In genomic region chrX:130085551-130085986, GRCh38 we compare ENCODE assay signal across 2 cellular contexts.
A peak's percentile ranks its signal among the peaks of the same experiment; 100 is the strongest.
TF ChIP-seq lines count a peak whose summit lies in the region.

No MANE protein-coding gene starts in this region.

TF ChIP-seq in IMR-90, 13 proteins besides CTCF, POLR2A, EP300 and RAD21:
- TF ChIP-seq MAFK (IDR thresholded peaks at IDR 0.05; ENCODE audit: low read depth, low read length): no peak
- no peak for TF ChIP-seq FOS (IDR thresholded peaks at IDR 0.05; ENCODE audit: low read depth, low read length)
- TF ChIP-seq ELK1 (IDR thresholded peaks at IDR 0.05; ENCODE audit: borderline replicate concordance, low read depth, low read length): no peak
- no peak for TF ChIP-seq RCOR1 (IDR thresholded peaks at IDR 0.05; ENCODE audit: insufficient replicate concordance, low read length)
- no peak for TF ChIP-seq CEBPB (IDR thresholded peaks at IDR 0.05; ENCODE audit: low read depth, low read length)
- no peak for TF ChIP-seq USF2 (IDR thresholded peaks at IDR 0.05; ENCODE audit: low read depth, low read length)
- TF ChIP-seq SMC3 (IDR thresholded peaks at IDR 0.05; ENCODE audit: low read depth, low read length): no peak

TF ChIP-seq in GM12878, 131 proteins besides CTCF, POLR2A, EP300 and RAD21:
- TF ChIP-seq, protein P1, sequence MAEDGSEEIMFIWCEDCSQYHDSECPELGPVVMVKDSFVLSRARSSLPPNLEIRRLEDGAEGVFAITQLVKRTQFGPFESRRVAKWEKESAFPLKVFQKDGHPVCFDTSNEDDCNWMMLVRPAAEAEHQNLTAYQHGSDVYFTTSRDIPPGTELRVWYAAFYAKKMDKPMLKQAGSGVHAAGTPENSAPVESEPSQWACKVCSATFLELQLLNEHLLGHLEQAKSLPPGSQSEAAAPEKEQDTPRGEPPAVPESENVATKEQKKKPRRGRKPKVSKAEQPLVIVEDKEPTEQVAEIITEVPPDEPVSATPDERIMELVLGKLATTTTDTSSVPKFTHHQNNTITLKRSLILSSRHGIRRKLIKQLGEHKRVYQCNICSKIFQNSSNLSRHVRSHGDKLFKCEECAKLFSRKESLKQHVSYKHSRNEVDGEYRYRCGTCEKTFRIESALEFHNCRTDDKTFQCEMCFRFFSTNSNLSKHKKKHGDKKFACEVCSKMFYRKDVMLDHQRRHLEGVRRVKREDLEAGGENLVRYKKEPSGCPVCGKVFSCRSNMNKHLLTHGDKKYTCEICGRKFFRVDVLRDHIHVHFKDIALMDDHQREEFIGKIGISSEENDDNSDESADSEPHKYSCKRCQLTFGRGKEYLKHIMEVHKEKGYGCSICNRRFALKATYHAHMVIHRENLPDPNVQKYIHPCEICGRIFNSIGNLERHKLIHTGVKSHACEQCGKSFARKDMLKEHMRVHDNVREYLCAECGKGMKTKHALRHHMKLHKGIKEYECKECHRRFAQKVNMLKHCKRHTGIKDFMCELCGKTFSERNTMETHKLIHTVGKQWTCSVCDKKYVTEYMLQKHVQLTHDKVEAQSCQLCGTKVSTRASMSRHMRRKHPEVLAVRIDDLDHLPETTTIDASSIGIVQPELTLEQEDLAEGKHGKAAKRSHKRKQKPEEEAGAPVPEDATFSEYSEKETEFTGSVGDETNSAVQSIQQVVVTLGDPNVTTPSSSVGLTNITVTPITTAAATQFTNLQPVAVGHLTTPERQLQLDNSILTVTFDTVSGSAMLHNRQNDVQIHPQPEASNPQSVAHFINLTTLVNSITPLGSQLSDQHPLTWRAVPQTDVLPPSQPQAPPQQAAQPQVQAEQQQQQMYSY (CRISPR knock-in tag; IDR thresholded peaks at IDR 0.05): 0 out of 2 replicates have a peak, but pooled peaks have one; percentile 16
- TF ChIP-seq SREBF1 (IDR thresholded peaks at IDR 0.05; ENCODE audit: low read length) (no peak), CBX5 (IDR thresholded peaks at IDR 0.05; ENCODE audit: low read depth) (no peak), YY1 (IDR thresholded peaks at IDR 0.05; ENCODE audit: low read depth, low read length) (peak; percentile 57), IKZF1 (conservative IDR thresholded peaks at IDR 0.05) (peak; percentile 46), BCL11A (IDR thresholded peaks at IDR 0.05; ENCODE audit: low read depth, low read length) (no peak), TCF12 (IDR thresholded peaks at IDR 0.05; ENCODE audit: low read depth, low read length) (0 out of 2 replicates have a peak, but pooled peaks have one; percentile 36), IKZF2 (IDR thresholded peaks at IDR 0.05) (peak; percentile 59 to 67), RAD51 (IDR thresholded peaks at IDR 0.05) (peak; percentile 60; the same call in 1 of the 2 replicates), ZNF592 (IDR thresholded peaks at IDR 0.05) (peak; percentile 79), EZH2 (IDR thresholded peaks at IDR 0.05; ENCODE audit: borderline replicate concordance, control insufficient read depth, low read depth, low read length) (no peak), EED (IDR thresholded peaks at IDR 0.05; ENCODE audit: low read depth) (peak; percentile 40; the same call in 1 of the 2 replicates), CBFB (IDR thresholded peaks at IDR 0.05; ENCODE audit: low read depth) (peak; percentile 71; the same call in 1 of the 2 replicates)
- TF ChIP-seq, protein P2, sequence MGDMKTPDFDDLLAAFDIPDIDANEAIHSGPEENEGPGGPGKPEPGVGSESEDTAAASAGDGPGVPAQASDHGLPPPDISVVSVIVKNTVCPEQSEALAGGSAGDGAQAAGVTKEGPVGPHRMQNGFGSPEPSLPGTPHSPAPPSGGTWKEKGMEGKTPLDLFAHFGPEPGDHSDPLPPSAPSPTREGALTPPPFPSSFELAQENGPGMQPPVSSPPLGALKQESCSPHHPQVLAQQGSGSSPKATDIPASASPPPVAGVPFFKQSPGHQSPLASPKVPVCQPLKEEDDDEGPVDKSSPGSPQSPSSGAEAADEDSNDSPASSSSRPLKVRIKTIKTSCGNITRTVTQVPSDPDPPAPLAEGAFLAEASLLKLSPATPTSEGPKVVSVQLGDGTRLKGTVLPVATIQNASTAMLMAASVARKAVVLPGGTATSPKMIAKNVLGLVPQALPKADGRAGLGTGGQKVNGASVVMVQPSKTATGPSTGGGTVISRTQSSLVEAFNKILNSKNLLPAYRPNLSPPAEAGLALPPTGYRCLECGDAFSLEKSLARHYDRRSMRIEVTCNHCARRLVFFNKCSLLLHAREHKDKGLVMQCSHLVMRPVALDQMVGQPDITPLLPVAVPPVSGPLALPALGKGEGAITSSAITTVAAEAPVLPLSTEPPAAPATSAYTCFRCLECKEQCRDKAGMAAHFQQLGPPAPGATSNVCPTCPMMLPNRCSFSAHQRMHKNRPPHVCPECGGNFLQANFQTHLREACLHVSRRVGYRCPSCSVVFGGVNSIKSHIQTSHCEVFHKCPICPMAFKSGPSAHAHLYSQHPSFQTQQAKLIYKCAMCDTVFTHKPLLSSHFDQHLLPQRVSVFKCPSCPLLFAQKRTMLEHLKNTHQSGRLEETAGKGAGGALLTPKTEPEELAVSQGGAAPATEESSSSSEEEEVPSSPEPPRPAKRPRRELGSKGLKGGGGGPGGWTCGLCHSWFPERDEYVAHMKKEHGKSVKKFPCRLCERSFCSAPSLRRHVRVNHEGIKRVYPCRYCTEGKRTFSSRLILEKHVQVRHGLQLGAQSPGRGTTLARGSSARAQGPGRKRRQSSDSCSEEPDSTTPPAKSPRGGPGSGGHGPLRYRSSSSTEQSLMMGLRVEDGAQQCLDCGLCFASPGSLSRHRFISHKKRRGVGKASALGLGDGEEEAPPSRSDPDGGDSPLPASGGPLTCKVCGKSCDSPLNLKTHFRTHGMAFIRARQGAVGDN (IDR thresholded peaks at IDR 0.05): peak; percentile 71
- TF ChIP-seq, protein P3, sequence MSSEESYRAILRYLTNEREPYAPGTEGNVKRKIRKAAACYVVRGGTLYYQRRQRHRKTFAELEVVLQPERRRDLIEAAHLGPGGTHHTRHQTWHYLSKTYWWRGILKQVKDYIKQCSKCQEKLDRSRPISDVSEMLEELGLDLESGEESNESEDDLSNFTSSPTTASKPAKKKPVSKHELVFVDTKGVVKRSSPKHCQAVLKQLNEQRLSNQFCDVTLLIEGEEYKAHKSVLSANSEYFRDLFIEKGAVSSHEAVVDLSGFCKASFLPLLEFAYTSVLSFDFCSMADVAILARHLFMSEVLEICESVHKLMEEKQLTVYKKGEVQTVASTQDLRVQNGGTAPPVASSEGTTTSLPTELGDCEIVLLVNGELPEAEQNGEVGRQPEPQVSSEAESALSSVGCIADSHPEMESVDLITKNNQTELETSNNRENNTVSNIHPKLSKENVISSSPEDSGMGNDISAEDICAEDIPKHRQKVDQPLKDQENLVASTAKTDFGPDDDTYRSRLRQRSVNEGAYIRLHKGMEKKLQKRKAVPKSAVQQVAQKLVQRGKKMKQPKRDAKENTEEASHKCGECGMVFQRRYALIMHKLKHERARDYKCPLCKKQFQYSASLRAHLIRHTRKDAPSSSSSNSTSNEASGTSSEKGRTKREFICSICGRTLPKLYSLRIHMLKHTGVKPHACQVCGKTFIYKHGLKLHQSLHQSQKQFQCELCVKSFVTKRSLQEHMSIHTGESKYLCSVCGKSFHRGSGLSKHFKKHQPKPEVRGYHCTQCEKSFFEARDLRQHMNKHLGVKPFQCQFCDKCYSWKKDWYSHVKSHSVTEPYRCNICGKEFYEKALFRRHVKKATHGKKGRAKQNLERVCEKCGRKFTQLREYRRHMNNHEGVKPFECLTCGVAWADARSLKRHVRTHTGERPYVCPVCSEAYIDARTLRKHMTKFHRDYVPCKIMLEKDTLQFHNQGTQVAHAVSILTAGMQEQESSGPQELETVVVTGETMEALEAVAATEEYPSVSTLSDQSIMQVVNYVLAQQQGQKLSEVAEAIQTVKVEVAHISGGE (CRISPR knock-in tag; IDR thresholded peaks at IDR 0.05): no peak
- TF ChIP-seq, protein P4, sequence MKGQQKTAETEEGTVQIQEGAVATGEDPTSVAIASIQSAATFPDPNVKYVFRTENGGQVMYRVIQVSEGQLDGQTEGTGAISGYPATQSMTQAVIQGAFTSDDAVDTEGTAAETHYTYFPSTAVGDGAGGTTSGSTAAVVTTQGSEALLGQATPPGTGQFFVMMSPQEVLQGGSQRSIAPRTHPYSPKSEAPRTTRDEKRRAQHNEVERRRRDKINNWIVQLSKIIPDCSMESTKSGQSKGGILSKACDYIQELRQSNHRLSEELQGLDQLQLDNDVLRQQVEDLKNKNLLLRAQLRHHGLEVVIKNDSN (IDR thresholded peaks at IDR 0.05; ENCODE audit: borderline replicate concordance, extremely low read length, insufficient read depth, low read depth, low read length): peak; percentile 40
